Comparison of ENCODE assay signal across 1 cellular context in the genomic region with DNA sequence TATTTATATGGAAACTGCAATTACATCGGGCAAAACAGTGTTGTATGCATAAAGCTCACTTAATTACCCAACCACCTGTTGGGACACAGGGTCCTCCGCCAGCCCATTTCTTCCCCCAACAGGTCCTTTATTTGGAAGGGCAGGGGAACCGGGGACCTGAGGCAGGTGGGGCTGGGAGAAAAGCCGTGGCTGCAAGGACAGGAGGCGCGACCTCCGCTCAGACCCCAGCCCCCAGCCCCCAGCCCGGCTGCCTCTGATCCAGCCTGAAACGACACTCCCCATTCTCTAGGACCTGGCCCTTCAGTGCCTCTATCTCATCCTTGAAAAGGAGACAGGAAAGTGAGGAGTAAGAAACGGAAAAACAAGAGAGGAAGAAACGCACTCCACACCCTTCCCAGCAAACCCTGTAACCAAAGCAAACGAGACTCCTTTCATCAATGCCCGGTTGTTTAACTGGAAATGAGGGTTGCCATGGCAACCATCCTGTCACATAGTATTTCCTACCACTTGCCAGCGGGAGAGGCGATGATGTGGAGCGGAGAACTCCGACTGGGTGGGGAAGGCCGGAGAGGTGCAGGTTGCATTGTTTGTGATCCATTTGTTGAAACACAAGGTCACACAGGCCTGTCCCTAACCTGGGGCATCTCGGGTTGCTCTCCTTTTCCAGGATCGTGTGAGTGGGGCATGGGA.
TF ChIP-seq lines count a peak whose summit lies in the region.

No MANE protein-coding gene starts in this region.

TF ChIP-seq in SK-N-SH, 30 proteins besides CTCF, POLR2A, EP300 and RAD21 (continued from another document):
- TF ChIP-seq, protein P1, sequence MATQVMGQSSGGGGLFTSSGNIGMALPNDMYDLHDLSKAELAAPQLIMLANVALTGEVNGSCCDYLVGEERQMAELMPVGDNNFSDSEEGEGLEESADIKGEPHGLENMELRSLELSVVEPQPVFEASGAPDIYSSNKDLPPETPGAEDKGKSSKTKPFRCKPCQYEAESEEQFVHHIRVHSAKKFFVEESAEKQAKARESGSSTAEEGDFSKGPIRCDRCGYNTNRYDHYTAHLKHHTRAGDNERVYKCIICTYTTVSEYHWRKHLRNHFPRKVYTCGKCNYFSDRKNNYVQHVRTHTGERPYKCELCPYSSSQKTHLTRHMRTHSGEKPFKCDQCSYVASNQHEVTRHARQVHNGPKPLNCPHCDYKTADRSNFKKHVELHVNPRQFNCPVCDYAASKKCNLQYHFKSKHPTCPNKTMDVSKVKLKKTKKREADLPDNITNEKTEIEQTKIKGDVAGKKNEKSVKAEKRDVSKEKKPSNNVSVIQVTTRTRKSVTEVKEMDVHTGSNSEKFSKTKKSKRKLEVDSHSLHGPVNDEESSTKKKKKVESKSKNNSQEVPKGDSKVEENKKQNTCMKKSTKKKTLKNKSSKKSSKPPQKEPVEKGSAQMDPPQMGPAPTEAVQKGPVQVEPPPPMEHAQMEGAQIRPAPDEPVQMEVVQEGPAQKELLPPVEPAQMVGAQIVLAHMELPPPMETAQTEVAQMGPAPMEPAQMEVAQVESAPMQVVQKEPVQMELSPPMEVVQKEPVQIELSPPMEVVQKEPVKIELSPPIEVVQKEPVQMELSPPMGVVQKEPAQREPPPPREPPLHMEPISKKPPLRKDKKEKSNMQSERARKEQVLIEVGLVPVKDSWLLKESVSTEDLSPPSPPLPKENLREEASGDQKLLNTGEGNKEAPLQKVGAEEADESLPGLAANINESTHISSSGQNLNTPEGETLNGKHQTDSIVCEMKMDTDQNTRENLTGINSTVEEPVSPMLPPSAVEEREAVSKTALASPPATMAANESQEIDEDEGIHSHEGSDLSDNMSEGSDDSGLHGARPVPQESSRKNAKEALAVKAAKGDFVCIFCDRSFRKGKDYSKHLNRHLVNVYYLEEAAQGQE (IDR thresholded peaks at IDR 0.05; ENCODE audit: low read depth, low read length): no peak
- TF ChIP-seq CHD2 (IDR thresholded peaks at IDR 0.05; ENCODE audit: low read length, partially characterized antibody) (no peak), SMC3 (IDR thresholded peaks at IDR 0.05; ENCODE audit: low read depth, low read length) (no peak), MAX (IDR thresholded peaks at IDR 0.05; ENCODE audit: low read depth) (no peak), MEF2A (IDR thresholded peaks at IDR 0.05; ENCODE audit: borderline replicate concordance, low read depth) (no peak), USF2 (IDR thresholded peaks at IDR 0.05; ENCODE audit: borderline replicate concordance, low read depth, low read length) (no peak), SIN3A (IDR thresholded peaks at IDR 0.05; ENCODE audit: borderline replicate concordance, low read depth, low read length) (no peak), FOSL2 (IDR thresholded peaks at IDR 0.05; ENCODE audit: borderline replicate concordance, low read depth) (no peak), RCOR1 (IDR thresholded peaks at IDR 0.05; ENCODE audit: low read length) (no peak), POLR2AphosphoS5 (IDR thresholded peaks at IDR 0.05; ENCODE audit: low read depth, low read length) (no peak), TEAD4 (IDR thresholded peaks at IDR 0.05; ENCODE audit: borderline replicate concordance, insufficient read depth) (no peak)
- TF ChIP-seq, protein P2, sequence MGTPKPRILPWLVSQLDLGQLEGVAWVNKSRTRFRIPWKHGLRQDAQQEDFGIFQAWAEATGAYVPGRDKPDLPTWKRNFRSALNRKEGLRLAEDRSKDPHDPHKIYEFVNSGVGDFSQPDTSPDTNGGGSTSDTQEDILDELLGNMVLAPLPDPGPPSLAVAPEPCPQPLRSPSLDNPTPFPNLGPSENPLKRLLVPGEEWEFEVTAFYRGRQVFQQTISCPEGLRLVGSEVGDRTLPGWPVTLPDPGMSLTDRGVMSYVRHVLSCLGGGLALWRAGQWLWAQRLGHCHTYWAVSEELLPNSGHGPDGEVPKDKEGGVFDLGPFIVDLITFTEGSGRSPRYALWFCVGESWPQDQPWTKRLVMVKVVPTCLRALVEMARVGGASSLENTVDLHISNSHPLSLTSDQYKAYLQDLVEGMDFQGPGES (IDR thresholded peaks at IDR 0.05; ENCODE audit: low read depth, low read length): no peak
- TF ChIP-seq, protein P3, sequence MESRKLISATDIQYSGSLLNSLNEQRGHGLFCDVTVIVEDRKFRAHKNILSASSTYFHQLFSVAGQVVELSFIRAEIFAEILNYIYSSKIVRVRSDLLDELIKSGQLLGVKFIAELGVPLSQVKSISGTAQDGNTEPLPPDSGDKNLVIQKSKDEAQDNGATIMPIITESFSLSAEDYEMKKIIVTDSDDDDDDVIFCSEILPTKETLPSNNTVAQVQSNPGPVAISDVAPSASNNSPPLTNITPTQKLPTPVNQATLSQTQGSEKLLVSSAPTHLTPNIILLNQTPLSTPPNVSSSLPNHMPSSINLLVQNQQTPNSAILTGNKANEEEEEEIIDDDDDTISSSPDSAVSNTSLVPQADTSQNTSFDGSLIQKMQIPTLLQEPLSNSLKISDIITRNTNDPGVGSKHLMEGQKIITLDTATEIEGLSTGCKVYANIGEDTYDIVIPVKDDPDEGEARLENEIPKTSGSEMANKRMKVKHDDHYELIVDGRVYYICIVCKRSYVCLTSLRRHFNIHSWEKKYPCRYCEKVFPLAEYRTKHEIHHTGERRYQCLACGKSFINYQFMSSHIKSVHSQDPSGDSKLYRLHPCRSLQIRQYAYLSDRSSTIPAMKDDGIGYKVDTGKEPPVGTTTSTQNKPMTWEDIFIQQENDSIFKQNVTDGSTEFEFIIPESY (IDR thresholded peaks at IDR 0.05; ENCODE audit: borderline replicate concordance, low read depth): no peak
